8 cellular contexts compared by ENCODE assay signal in the genomic region with DNA sequence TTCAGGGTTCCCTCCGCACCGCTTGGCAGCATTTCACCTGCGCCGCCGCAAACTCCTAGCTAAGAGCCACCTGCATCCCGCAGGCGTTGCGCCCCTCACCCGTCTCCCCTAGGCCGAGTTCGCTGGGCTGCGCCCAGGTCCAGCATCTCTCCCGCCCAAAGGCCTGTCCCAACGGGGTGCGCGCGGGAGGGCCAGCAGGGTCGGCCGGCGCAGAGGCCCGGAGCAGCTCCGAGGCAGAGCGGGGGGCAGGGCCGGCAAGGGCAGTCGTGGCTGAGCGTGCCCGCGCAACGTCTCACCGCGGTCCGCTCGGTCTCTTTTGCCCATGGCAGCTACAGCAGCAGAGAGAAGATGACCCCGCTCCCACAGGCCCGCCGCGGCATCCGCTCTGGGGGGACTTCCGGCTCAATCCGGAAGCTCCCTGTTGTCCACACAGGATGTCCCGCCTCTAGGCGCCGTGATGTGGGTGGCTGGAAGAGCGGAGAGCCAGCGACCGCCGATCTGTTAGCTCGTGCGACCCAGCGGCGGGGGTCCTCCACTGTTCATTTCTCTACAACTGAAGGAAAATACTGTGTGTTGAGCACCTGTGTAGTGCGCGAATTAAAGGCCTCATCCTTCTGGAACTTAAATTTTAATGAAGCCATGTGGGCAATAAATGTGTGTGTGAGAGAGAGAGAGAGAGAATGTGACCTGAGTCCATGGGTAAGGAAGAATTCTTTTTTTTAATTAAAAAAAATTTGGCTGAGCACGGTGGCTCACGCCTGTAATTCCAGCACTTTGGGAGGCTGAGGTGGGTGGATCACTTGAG. TPM values are rescaled to one million over a fixed set of nuclear protein-coding genes. Genes with fewer than 3 reads are reported as not detected.
A peak's percentile ranks its signal among the peaks of the same experiment; 100 is the strongest.
DNase-seq lines count a peak whose midpoint lies in the region; ATAC-seq and TF ChIP-seq lines count a peak whose summit lies in the region.

A gene (minus strand): TSS at position 387 of the 805 bp plus-strand sequence. CDS start 63 bp downstream, at position 324.

- H3K27me3 Mint-ChIP-seq in T-helper 2 cell treated with Interferon-gamma antibody and Interleukin-4, amounts not matched to agents 5 μg/mL and 100 μg/mL, for 36 hours (ENCODE audit: low read depth), result no peaks in the 10 kb centered on the region

- peaks cover 14 to 39% of the 10 kb centered on the region in 2 donors for H3K36me3 ChIP-seq in ascending aorta
- H3K36me3 ChIP-seq in rectal smooth muscle tissue (ENCODE audit: control insufficient read depth, insufficient read depth, low read length), result peaks cover 17% of the 10 kb centered on the region
- H3K36me3 ChIP-seq in vagina, result peaks cover 0 to 36% of the 10 kb centered on the region in 2 donors

- H3K9ac ChIP-seq in rectal smooth muscle tissue (ENCODE audit: low read length), result peak within 1 kb of the TSS; percentile 94

- peaks cover 22% of the 10 kb centered on the region for H3K4me1 Mint-ChIP-seq in T-helper 2 cell treated with Interferon-gamma antibody and Interleukin-4, amounts not matched to agents 5 μg/mL and 100 μg/mL, for 36 hours (ENCODE audit: low read depth)

- H3K27ac ChIP-seq in ascending aorta (peak within 1 kb of the TSS; percentile 79 to 80), rectal smooth muscle tissue (ENCODE audit: low read depth, low read length) (peak within 1 kb of the TSS; percentile 76), vagina (peak within 1 kb of the TSS; percentile 86)

- H3K9me3 Mint-ChIP-seq in T-helper 2 cell treated with Interferon-gamma antibody and Interleukin-4, amounts not matched to agents 5 μg/mL and 100 μg/mL, for 36 hours, result no peaks in the 10 kb centered on the region

- H3K36me3 Mint-ChIP-seq in T-helper 2 cell treated with Interferon-gamma antibody and Interleukin-4, amounts not matched to agents 5 μg/mL and 100 μg/mL, for 36 hours (ENCODE audit: low read depth), result peaks cover 39% of the 10 kb centered on the region

- H3K4me3 ChIP-seq in ascending aorta, result peak within 1 kb of the TSS; percentile 83 to 91
- peak within 1 kb of the TSS; percentile 95 for H3K4me3 ChIP-seq in rectal smooth muscle tissue (ENCODE audit: low read length)
- peak within 1 kb of the TSS; percentile 60 to 98 for H3K4me3 ChIP-seq in vagina

- TF ChIP-seq CTCF in ascending aorta (IDR thresholded peaks at IDR 0.05) (no peak), vagina (IDR thresholded peaks at IDR 0.05) (peak in 1 of 3 experiments; percentile 40)

- peak; percentile 89 for DNase-seq in NCI-H146 treated with DMSO at 0.1 percent for 48 hours (lab: John Stamatoyannopoulos, UW; ENCODE audit: unreplicated experiment)
- peak; percentile 80 for DNase-seq in T-helper 2 cell treated with Interferon-gamma antibody and Interleukin-4, amounts not matched to agents 5 μg/mL and 100 μg/mL, for 36 hours (ENCODE audit: low spot score)
- DNase-seq in ascending aorta (ENCODE audit: low spot score in 2 of 2), result peak in 1 of 2 donors; percentile 90
- peak; percentile 89 for DNase-seq in hepatic stellate cell (ENCODE audit: low spot score)
- DNase-seq in vagina (ENCODE audit: extremely low spot score in 2 of 2), result no peak

- H3K9me3 ChIP-seq in ascending aorta (no peaks in the 10 kb centered on the region), vagina (no peaks in the 10 kb centered on the region)

- H3K4me1 ChIP-seq in ascending aorta (peaks cover 5 to 10% of the 10 kb centered on the region in 2 donors), rectal smooth muscle tissue (ENCODE audit: control insufficient read depth, insufficient read depth, low read length) (peaks cover 2% of the 10 kb centered on the region), vagina (peaks cover 18% of the 10 kb centered on the region)

- H3K4me3 Mint-ChIP-seq in T-helper 2 cell treated with Interferon-gamma antibody and Interleukin-4, amounts not matched to agents 5 μg/mL and 100 μg/mL, for 36 hours, result peak within 1 kb of the TSS; percentile 100

- H3K27me3 ChIP-seq in ascending aorta (no peaks in the 10 kb centered on the region), rectal smooth muscle tissue (ENCODE audit: control insufficient read depth, insufficient read depth, low read length) (no peaks in the 10 kb centered on the region), vagina (no peaks in the 10 kb centered on the region)

- H3K27ac Mint-ChIP-seq in T-helper 2 cell treated with Interferon-gamma antibody and Interleukin-4, amounts not matched to agents 5 μg/mL and 100 μg/mL, for 36 hours, result peak within 1 kb of the TSS; percentile 96

- no peak for TF ChIP-seq POLR2A in vagina (IDR thresholded peaks at IDR 0.05)

- intact Hi-C loops in ascending aorta (cut with DNase I), result loop anchor here (10.0 kb wide), 1 partner anchor 229 kb away; no protein-coding TSS in a partner anchor
- intact Hi-C loops in vagina (cut with DNase I), result no loop called here

- ATAC-seq in GM18499 (IDR thresholded peaks at IDR 0.05; ENCODE audit: insufficient read depth, unreplicated experiment) (peak; percentile 75), HG02852 (IDR thresholded peaks at IDR 0.05; ENCODE audit: unreplicated experiment) (peak; percentile 99)

RNA-seq across cellular contexts. Expression of the gene that starts here (rescaled TPM):
- total RNA-seq in ascending aorta (35.3 TPM), vagina (68.3 TPM)

Comparison
In these comparisons a context has a peak if more than half of its experiments do, and no peak if none do; other contexts are left out.
1. DNase-seq: peak in NCI-H146 treated with DMSO at 0.1 percent for 48 hours (single experiment), T-helper 2 cell treated with Interferon-gamma antibody and Interleukin-4, amounts not matched to agents 5 μg/mL and 100 μg/mL, for 36 hours (single experiment) and hepatic stellate cell (single experiment); none in vagina (0 of 2).
2. Peak in every context shown above with its lines, with median percentiles within 50 percentile points of each other: H3K27ac ChIP-seq and H3K4me3 ChIP-seq.